2 cellular contexts compared by ENCODE assay signal in genomic region chr17:42247734-42248133, GRCh38.
A peak's percentile ranks its signal among the peaks of the same experiment; 100 is the strongest.
TF ChIP-seq lines count a peak whose summit lies in the region.

No MANE protein-coding gene starts in this region.

TF ChIP-seq in IMR-90, 13 proteins besides CTCF, POLR2A, EP300 and RAD21:
- TF ChIP-seq CEBPB (IDR thresholded peaks at IDR 0.05; ENCODE audit: low read depth, low read length), result peak; percentile 97
- no peak for TF ChIP-seq MAZ (IDR thresholded peaks at IDR 0.05; ENCODE audit: borderline replicate concordance, low read depth, low read length)
- TF ChIP-seq RCOR1 (IDR thresholded peaks at IDR 0.05; ENCODE audit: insufficient replicate concordance, low read length), result peak; percentile 90

TF ChIP-seq in GM12878, 131 proteins besides CTCF, POLR2A, EP300 and RAD21:
- TF ChIP-seq CHD2 (IDR thresholded peaks at IDR 0.05; ENCODE audit: borderline replicate concordance, low read depth, low read length), result no peak
- no peak for TF ChIP-seq ZNF217 (IDR thresholded peaks at IDR 0.05)
- no peak for TF ChIP-seq CBX5 (IDR thresholded peaks at IDR 0.05; ENCODE audit: low read depth)
- TF ChIP-seq ZNF622 (IDR thresholded peaks at IDR 0.05), result no peak
- TF ChIP-seq SP1 (IDR thresholded peaks at IDR 0.05; ENCODE audit: low read depth, low read length), result no peak
